25 cellular contexts compared by ENCODE assay signal in the genomic region with DNA sequence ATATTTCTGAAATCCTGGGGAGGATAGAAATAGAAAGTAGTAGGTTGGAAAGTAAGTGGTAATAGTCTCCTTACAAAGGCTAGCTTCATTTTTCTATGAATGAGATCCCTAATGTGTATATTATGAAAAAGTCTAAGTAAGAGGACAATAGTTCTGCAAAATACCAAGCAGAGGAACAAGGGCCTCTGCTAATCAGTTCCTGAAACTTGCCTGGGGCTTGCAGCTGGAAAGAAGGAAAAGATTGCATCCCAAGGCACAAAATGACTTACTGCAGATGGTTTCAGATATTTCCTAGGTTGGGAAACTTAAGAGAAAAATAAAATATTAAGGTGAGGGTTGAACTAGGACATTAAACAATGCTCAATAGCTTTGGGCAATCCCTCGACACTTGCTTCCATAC.
DNase-seq lines count a peak whose midpoint lies in the region; ATAC-seq and TF ChIP-seq lines count a peak whose summit lies in the region.
"Had no signal": no experiment of that assay in that cellular context is flagged by ENCODE, and none has a peak within 500 bp of the region (broad histone marks: within the 10 kb centered on the region; RNA-seq: fewer than 3 reads in every experiment).

No MANE protein-coding gene starts in this region.

- in situ Hi-C loops in SK-MEL-5 (cut with HindIII; ENCODE audit: low pct_unique_long_range_greater_than_20kb, low sequenced_read_pairs), result no loop called here

- H3K36me3 ChIP-seq in adipocyte (ENCODE audit: control insufficient read depth, insufficient read depth, low read length, severe bottlenecking), result no peaks in the 10 kb centered on the region
- no peaks in the 10 kb centered on the region for H3K36me3 ChIP-seq in left ventricle myocardium inferior
- H3K36me3 ChIP-seq: BE2C, BLaER1 had no signal

- no peak overlapping the region for H3K9ac ChIP-seq in adipocyte (ENCODE audit: low read length)
- H3K9ac ChIP-seq: BLaER1 had no signal

- ATAC-seq in HG02981 (IDR thresholded peaks at IDR 0.05; ENCODE audit: unreplicated experiment), result no peak
- ATAC-seq: GM12878 had no signal

- H3K4me1 ChIP-seq in adipocyte (ENCODE audit: control insufficient read depth, insufficient read depth, low read length), result peaks cover 4% of the 10 kb centered on the region
- H3K4me1 ChIP-seq in left ventricle myocardium inferior, result no peaks in the 10 kb centered on the region

- H3K9me3 Mint-ChIP-seq in neural crest cell, result peaks cover 7% of the 10 kb centered on the region

- no peak overlapping the region for H3K27ac ChIP-seq in left ventricle myocardium inferior (replicated peaks)
- H3K27ac ChIP-seq: BLaER1 had no signal

- H3K27ac Mint-ChIP-seq in neural crest cell (ENCODE audit: unreplicated experiment), result no peak overlapping the region
- H3K27ac Mint-ChIP-seq: CD14-positive monocyte; CD4-positive, alpha-beta memory T cell; CD4-positive, CD25-positive, alpha-beta regulatory T cell; CD8-positive, alpha-beta memory T cell had no signal

- H3K36me3 Mint-ChIP-seq in neural crest cell (ENCODE audit: low read depth), result peaks cover 15% of the 10 kb centered on the region
- H3K36me3 Mint-ChIP-seq: CD14-positive monocyte; CD4-positive, alpha-beta memory T cell; CD4-positive, CD25-positive, alpha-beta regulatory T cell; CD8-positive, alpha-beta memory T cell had no signal

- intact Hi-C loops in left ventricle myocardium inferior (cut with micrococcal nuclease), result no loop called here

- no peaks in the 10 kb centered on the region for H3K9me3 ChIP-seq in adipocyte (ENCODE audit: control insufficient read depth, low read length)
- H3K9me3 ChIP-seq in left ventricle myocardium inferior (replicated peaks), result peaks cover 10% of the 10 kb centered on the region
- H3K9me3 ChIP-seq: BE2C, BLaER1 had no signal

- H3K27me3 ChIP-seq in adipocyte (replicated peaks; ENCODE audit: control insufficient read depth, insufficient read depth, low read length) (no peaks in the 10 kb centered on the region), left ventricle myocardium inferior (ENCODE audit: low read depth) (no peaks in the 10 kb centered on the region)
- H3K27me3 ChIP-seq: BE2C, BLaER1 had no signal

- H3K4me3 ChIP-seq in adipocyte (ENCODE audit: low read length), result no peak overlapping the region
- no peak overlapping the region for H3K4me3 ChIP-seq in left ventricle myocardium inferior
- H3K4me3 ChIP-seq: BLaER1, GM12878 had no signal

- DNase-seq in SK-MEL-5 (ENCODE audit: low read depth, low spot score) (peak; percentile 32), adipocyte (ENCODE audit: low read depth) (peak; percentile 43), neural crest cell (ENCODE audit: low read depth, low spot score) (no peak), left ventricle myocardium inferior (no peak), Kasumi-1 (lab: John Stamatoyannopoulos, UW) (no peak)
- DNase-seq in activated CD4-positive, alpha-beta T cell treated with anti-CD3 and anti-CD28 coated beads for 1 hour, result no peak
- DNase-seq: 8988T; ACHN; BE2C; C1 segment of cervical spinal cord; CD4-positive, alpha-beta memory T cell; CD4-positive, CD25-positive, alpha-beta regulatory T cell; CD8-positive, alpha-beta memory T cell; COR-L47; DMS 273 treated with DMSO at 0.1 percent for 48 hours; DMS153; DMS53; DMS79; DND-41; EL; GDM1 had no signal

- H3K4me1 Mint-ChIP-seq in neural crest cell, result peaks cover 37% of the 10 kb centered on the region
- H3K4me1 Mint-ChIP-seq: CD14-positive monocyte; CD4-positive, alpha-beta memory T cell; CD4-positive, CD25-positive, alpha-beta regulatory T cell; CD8-positive, alpha-beta memory T cell had no signal

- H3K4me3 Mint-ChIP-seq in neural crest cell, result peak overlapping the region; percentile 7
- H3K4me3 Mint-ChIP-seq: CD14-positive monocyte; CD4-positive, alpha-beta memory T cell; CD4-positive, CD25-positive, alpha-beta regulatory T cell; CD8-positive, alpha-beta memory T cell had no signal

- no peaks in the 10 kb centered on the region for H3K27me3 Mint-ChIP-seq in neural crest cell (ENCODE audit: low read depth)
- H3K27me3 Mint-ChIP-seq: CD4-positive, CD25-positive, alpha-beta regulatory T cell had no signal

- TF ChIP-seq CTCF in neural crest cell (conservative IDR thresholded peaks at IDR 0.05), result no peak
- TF ChIP-seq CTCF in left ventricle myocardium inferior (IDR thresholded peaks at IDR 0.05; ENCODE audit: borderline replicate concordance), result no peak

Comparison
In these comparisons a context has a peak if more than half of its experiments do, and no peak if none do; other contexts are left out.
1. DNase-seq: peak in SK-MEL-5 (single experiment) and adipocyte (single experiment); none in neural crest cell (single experiment), left ventricle myocardium inferior (single experiment), Kasumi-1 (0 of 2) and activated CD4-positive, alpha-beta T cell treated with anti-CD3 and anti-CD28 coated beads for 1 hour (single experiment).